In genomic region chr12:57487055-57487596, GRCh38 we compare ENCODE assay signal across 1 cellular context.
TF ChIP-seq lines count a peak whose summit lies in the region.

No MANE protein-coding gene starts in this region.

TF ChIP-seq in GM23338, 12 proteins besides CTCF, POLR2A, EP300 and RAD21 (continued from another document):
- no peak for TF ChIP-seq ZNF462 (CRISPR knock-in tag; IDR thresholded peaks at IDR 0.05)
- TF ChIP-seq ZNF114 (CRISPR knock-in tag; IDR thresholded peaks at IDR 0.05) = no peak
- no peak for TF ChIP-seq ZNF331 (CRISPR knock-in tag; IDR thresholded peaks at IDR 0.05; ENCODE audit: low read depth)
- no peak for TF ChIP-seq CREB1 (CRISPR knock-in tag; IDR thresholded peaks at IDR 0.05; ENCODE audit: low read depth)
- no peak for TF ChIP-seq REST (IDR thresholded peaks at IDR 0.05; ENCODE audit: unreplicated experiment)
- no peak for TF ChIP-seq NANOG (IDR thresholded peaks at IDR 0.05; ENCODE audit: borderline replicate concordance)
- TF ChIP-seq STAT1 (IDR thresholded peaks at IDR 0.05; ENCODE audit: unreplicated experiment) = no peak
